In the genomic region with DNA sequence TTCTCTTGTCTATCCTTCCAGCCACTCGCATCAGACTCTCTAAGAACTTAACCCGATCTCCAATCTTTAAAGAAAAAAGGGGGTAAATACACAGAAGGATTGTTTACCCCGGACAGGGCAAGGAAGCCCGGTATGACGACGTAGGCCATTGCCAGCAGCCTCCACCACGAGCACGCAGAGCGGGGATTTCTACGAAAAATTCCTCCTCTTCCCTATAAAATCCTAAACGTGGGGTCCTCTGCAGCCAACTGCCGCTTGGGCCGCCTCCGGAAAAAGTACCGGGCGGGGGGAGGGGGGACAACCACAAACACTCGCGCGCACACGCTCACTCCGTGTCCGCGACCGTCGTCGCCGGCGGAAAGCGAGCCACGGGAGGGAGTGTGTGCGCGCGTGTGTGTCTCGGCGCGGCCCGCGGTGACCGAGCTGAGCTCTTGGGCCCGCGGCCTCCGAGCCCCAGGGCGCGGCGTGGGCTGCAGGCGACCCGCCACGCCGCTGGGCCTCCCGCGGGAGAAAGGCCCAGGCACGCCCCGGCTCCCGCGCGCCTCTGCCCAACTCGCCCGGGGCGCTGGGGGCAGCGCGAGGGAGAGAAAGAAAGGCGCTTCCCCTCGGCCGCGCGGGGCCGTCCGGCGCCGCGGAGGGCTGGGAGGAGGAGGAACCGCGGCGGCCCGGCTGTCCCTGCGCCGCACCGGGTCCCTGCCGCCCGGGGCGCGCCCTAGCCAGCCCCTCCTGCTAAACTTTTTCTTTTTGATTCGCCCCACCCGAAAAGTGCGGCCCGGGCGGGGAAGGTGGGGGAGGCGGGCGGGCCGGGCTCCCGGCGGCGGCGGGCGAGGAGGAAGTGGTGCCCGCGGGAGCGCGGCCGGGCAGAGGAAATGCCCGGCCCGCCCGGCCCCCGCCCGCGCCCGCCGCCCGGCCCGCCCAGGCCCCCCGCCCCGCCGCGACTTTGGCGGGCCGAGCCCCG, we compare ENCODE assay signal across 8 cellular contexts. TPM values are rescaled to one million over a fixed set of nuclear protein-coding genes. Genes with fewer than 3 reads are reported as not detected.
DNase-seq lines count a peak whose midpoint lies in the region; TF ChIP-seq lines count a peak whose summit lies in the region.

No MANE protein-coding gene starts in this region.

- H3K4me1 ChIP-seq in OCI-LY1 (ENCODE audit: insufficient read depth, low read length, severe bottlenecking) (no peaks in the 10 kb centered on the region), spleen (peaks cover 4 to 76% (median 53%) of the 10 kb centered on the region in 6 donors)

- H3K36me3 ChIP-seq in OCI-LY1 (ENCODE audit: insufficient read depth, low read length) (no peaks in the 10 kb centered on the region), kidney epithelial cell (ENCODE audit: control insufficient read depth, insufficient read depth, low read length) (no peaks in the 10 kb centered on the region), spleen (no peaks in the 10 kb centered on the region)

- H3K27ac ChIP-seq in OCI-LY1 (ENCODE audit: low read depth, low read length, poor library complexity, severe bottlenecking): no peak overlapping the region
- peak overlapping the region; percentile 81 to 97 (median 95) for H3K27ac ChIP-seq in spleen

- H3K9ac ChIP-seq in OCI-LY1 (ENCODE audit: low read length): no peak overlapping the region

- no peak overlapping the region; the same call in 1 of the 2 replicates for H3K4me2 ChIP-seq in OCI-LY1 (ENCODE audit: low read length)

- 0 to 2% (median 0%) methylated on average over 63 to 117 of the region's 117 CpGs for WGBS in spleen, 5 donors

- TF ChIP-seq CTCF in OCI-LY1 (IDR thresholded peaks at IDR 0.05; ENCODE audit: low read length): no peak
- no peak for TF ChIP-seq CTCF in kidney epithelial cell (IDR thresholded peaks at IDR 0.05; ENCODE audit: insufficient read depth, low read length, poor library complexity, severe bottlenecking)
- TF ChIP-seq CTCF in spleen (IDR thresholded peaks at IDR 0.05 in 8 of 11, conservative IDR thresholded peaks at IDR 0.05 in 3 of 11): no peak

- H3K9me2 ChIP-seq in OCI-LY1 (ENCODE audit: low read depth, low read length): no peaks in the 10 kb centered on the region

- peak overlapping the region; percentile 54 for H3K4me3 ChIP-seq in OCI-LY1 (ENCODE audit: low read depth, low read length, poor library complexity, severe bottlenecking)
- H3K4me3 ChIP-seq in kidney epithelial cell (ENCODE audit: low read depth, low read length): peak overlapping the region; percentile 82
- peak overlapping the region; percentile 56 to 90 (median 69) for H3K4me3 ChIP-seq in spleen

- no peaks in the 10 kb centered on the region for H3K79me2 ChIP-seq in OCI-LY1 (ENCODE audit: insufficient read depth, low read length)

- no peaks in the 10 kb centered on the region for H3F3A ChIP-seq in OCI-LY1 (ENCODE audit: insufficient read depth, low read length)

- H3K9me3 ChIP-seq in OCI-LY1 (ENCODE audit: low read length) (no peaks in the 10 kb centered on the region), spleen (no peaks in the 10 kb centered on the region)

- peak; percentile 18 for DNase-seq in activated gamma-delta T cell (lab: John Stamatoyannopoulos, UW)
- DNase-seq in activated gamma-delta T cell treated with Interleukin-2 at 50 U/mL for 16 hours: no peak
- DNase-seq in cerebellum (ENCODE audit: low spot score): peak; percentile 67
- no peak for DNase-seq in kidney epithelial cell (ENCODE audit: low read depth)
- peak; percentile 91 for DNase-seq in spleen
- DNase-seq in NK-92 (lab: John Stamatoyannopoulos, UW; ENCODE audit: unreplicated experiment): no peak
- no peak for DNase-seq in NCI-H1105 (lab: John Stamatoyannopoulos, UW)

- intact Hi-C loops in spleen (cut with DNase I; ENCODE audit: low total_unique reads): loop anchor here (10.0 kb wide), 1 partner anchor 114 kb away; no protein-coding TSS in a partner anchor

- no peak overlapping the region for H2AFZ ChIP-seq in OCI-LY1 (ENCODE audit: low read length)

- peaks cover 5% of the 10 kb centered on the region; the same call in 1 of the 2 replicates for H3K27me3 ChIP-seq in OCI-LY1 (ENCODE audit: insufficient read depth, low read length)
- no peaks in the 10 kb centered on the region for H3K27me3 ChIP-seq in kidney epithelial cell (ENCODE audit: control insufficient read depth, insufficient read depth, low read length)
- peaks cover 0 to 81% (median 15%) of the 10 kb centered on the region in 7 donors for H3K27me3 ChIP-seq in spleen (replicated peaks in 1 of 7)

- no peaks in the 10 kb centered on the region for H4K20me1 ChIP-seq in OCI-LY1 (ENCODE audit: insufficient read depth, low read length)

- TF ChIP-seq POLR2A in spleen (IDR thresholded peaks at IDR 0.05): peak in 1 of 3 donors; percentile 35

RNA-seq across cellular contexts. Expression of a gene that starts 1.6 kb away (rescaled TPM):
- 57.7 TPM for total RNA-seq in cerebellum
- 124 and 136 TPM in 2 replicates for total RNA-seq in kidney epithelial cell
- total RNA-seq in spleen: 10 to 100 TPM; 32.2 to 74.4 (median 52.0) TPM
- 10 to 100 TPM in 1 of 3 donors, 1 to 10 TPM in 2; 6.7 to 19.2 (median 7.0) TPM for polyA plus RNA-seq in spleen

Comparison
In these comparisons a context has a peak if more than half of its experiments do, and no peak if none do; other contexts are left out.
1. DNase-seq: peak in activated gamma-delta T cell (single experiment), cerebellum (single experiment) and spleen (single experiment); none in activated gamma-delta T cell treated with Interleukin-2 at 50 U/mL for 16 hours (single experiment), kidney epithelial cell (single experiment), NK-92 (single experiment) and NCI-H1105 (single experiment).
2. Peak in every context shown above with its lines, with median percentiles within 50 percentile points of each other: H3K4me3 ChIP-seq.